In the genomic region with DNA sequence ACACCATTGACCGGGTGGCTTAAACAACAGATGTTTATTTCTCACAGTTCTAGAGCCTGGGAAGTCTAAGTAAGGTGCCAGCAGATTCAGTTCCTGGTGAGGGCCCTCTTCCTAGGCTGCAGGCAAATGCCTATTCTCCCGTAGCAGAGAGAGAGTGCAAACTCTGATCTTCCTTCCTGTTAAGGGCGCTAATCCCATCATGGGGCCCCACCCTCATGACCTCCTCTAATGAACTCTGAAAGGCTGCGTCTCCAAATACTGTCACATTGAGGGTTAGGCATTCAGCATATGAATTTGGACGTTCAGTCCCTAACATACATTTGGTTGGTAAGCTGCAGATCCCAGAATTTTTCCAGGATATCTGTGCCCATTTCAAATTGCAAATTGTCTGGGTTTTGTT, we compare ENCODE assay signal across 19 cellular contexts.
DNase-seq lines count a peak whose midpoint lies in the region; ATAC-seq, FAIRE-seq and TF ChIP-seq lines count a peak whose summit lies in the region.
"Had no signal": no experiment of that assay in that cellular context is flagged by ENCODE, and none has a peak within 500 bp of the region (broad histone marks: within the 10 kb centered on the region; RNA-seq: fewer than 3 reads in every experiment).

No MANE protein-coding gene starts in this region.

- WGBS in HepG2 (ENCODE audit: low lambda C conversion rate) = 100% methylated on average over 4 of the region's 5 CpGs
- 95% methylated on average over 4 of the region's 5 CpGs for WGBS in right lobe of liver (ENCODE audit: insufficient coverage, low coverage, low lambda C conversion rate, missing lambda C conversion rate)

- TF ChIP-seq POLR2A in HepG2 (IDR thresholded peaks at IDR 0.05; ENCODE audit: insufficient read depth in 1 of 2, low read depth in 2 of 2, low read length in 2 of 2) (no peak), right lobe of liver (IDR thresholded peaks at IDR 0.05) (no peak)

- no peaks in the 10 kb centered on the region for H4K20me1 ChIP-seq in HepG2 (ENCODE audit: insufficient read depth, low read length)
- no peaks in the 10 kb centered on the region for H4K20me1 ChIP-seq in MM.1S (ENCODE audit: insufficient read depth, low read length)
- H4K20me1 ChIP-seq: BLaER1 treated with 17β-estradiol and CSF1 and Interleukin-3, amounts not matched to agents 10 nM and 100 nM had no signal

- intact Hi-C loops in HepG2 (cut with micrococcal nuclease; ENCODE audit: unreplicated experiment) (no loop called here), right lobe of liver (cut with DNase I) (no loop called here)

- no peak overlapping the region for H3K4me2 ChIP-seq in HepG2 (ENCODE audit: low read depth, low read length)
- no peak overlapping the region for H3K4me2 ChIP-seq in MM.1S (ENCODE audit: low read depth, low read length)
- H3K4me2 ChIP-seq: A549; BLaER1 treated with 17β-estradiol and CSF1 and Interleukin-3, amounts not matched to agents 10 nM and 100 nM had no signal

- no peaks in the 10 kb centered on the region for H3K4me1 ChIP-seq in HepG2 (ENCODE audit: insufficient read depth, low read length)
- no peaks in the 10 kb centered on the region for H3K4me1 ChIP-seq in right lobe of liver
- H3K4me1 ChIP-seq in MM.1S (ENCODE audit: low read length) = no peaks in the 10 kb centered on the region
- H3K4me1 ChIP-seq: Caco-2 had no signal

- in situ Hi-C loops in HepG2 (cut with HindIII; ENCODE audit: extremely low pct_ligation_motif_present, low pct_unique_long_range_greater_than_20kb) = no loop called here

- H3F3A ChIP-seq in MM.1S (ENCODE audit: insufficient read depth, low read length) = no peaks in the 10 kb centered on the region

- ATAC-seq in HepG2 (no peak), right lobe of liver (no peak)
- ATAC-seq: A549; CD8-positive, alpha-beta T cell had no signal

- no peaks in the 10 kb centered on the region for H3K9me2 ChIP-seq in MM.1S (replicated peaks; ENCODE audit: insufficient read depth, low read length)

- no peak overlapping the region for H3K4me3 ChIP-seq in HepG2 (replicated peaks in 1 of 3; ENCODE audit: insufficient read depth in 1 of 3, low read depth in 2 of 3, low read length in 3 of 3)
- no peak overlapping the region for H3K4me3 ChIP-seq in right lobe of liver
- H3K4me3 ChIP-seq in MM.1S (ENCODE audit: low read length) = no peak overlapping the region
- H3K4me3 ChIP-seq: A549; BLaER1 treated with 17β-estradiol and CSF1 and Interleukin-3, amounts not matched to agents 10 nM and 100 nM had no signal

- BruUV-seq in HepG2 (replicated peaks; lab: Mats Ljungman, UMichigan) = no TSS peak

- H3K36me3 ChIP-seq in HepG2 (replicated peaks in 1 of 2; ENCODE audit: control insufficient read depth in 1 of 2, insufficient read depth in 2 of 2, low read length in 2 of 2) (no peaks in the 10 kb centered on the region), right lobe of liver (no peaks in the 10 kb centered on the region), MM.1S (replicated peaks; ENCODE audit: insufficient read depth, low read length) (no peaks in the 10 kb centered on the region)
- H3K36me3 ChIP-seq: BLaER1 treated with 17β-estradiol and CSF1 and Interleukin-3, amounts not matched to agents 10 nM and 100 nM had no signal

- DNase-seq in DMS79 treated with DMSO at 0.1 percent for 48 hours (lab: John Stamatoyannopoulos, UW) (peak; percentile 73), DMS79 (lab: John Stamatoyannopoulos, UW) (no peak), HepG2 (ENCODE audit: low spot score) (no peak), right lobe of liver (no peak), MM.1S (no peak)
- DNase-seq: AML-193; Caco-2; Calu3; CD4-positive, alpha-beta T cell; CD8-positive, alpha-beta T cell; GF-D8 had no signal

- no peak overlapping the region for H2AFZ ChIP-seq in HepG2 (ENCODE audit: low read length)
- no peak overlapping the region for H2AFZ ChIP-seq in MM.1S (ENCODE audit: low read length)

- no peak for TF ChIP-seq CTCF in HepG2 (CRISPR knock-in tag; IDR thresholded peaks at IDR 0.05)
- TF ChIP-seq CTCF in right lobe of liver (IDR thresholded peaks at IDR 0.05) = no peak
- TF ChIP-seq CTCF in MM.1S (IDR thresholded peaks at IDR 0.05; ENCODE audit: low read length) = no peak

- H3K9ac ChIP-seq in HepG2 (ENCODE audit: insufficient read depth, low read depth, low read length) (no peak overlapping the region), MM.1S (ENCODE audit: low read length) (no peak overlapping the region)
- H3K9ac ChIP-seq: BLaER1 treated with 17β-estradiol and CSF1 and Interleukin-3, amounts not matched to agents 10 nM and 100 nM had no signal

- no peak for FAIRE-seq in HepG2 (lab: Jason Lieb, UNC)
- FAIRE-seq: A549, D721Med, G401.6, GM12891, GM19239 had no signal

- POLR2A ChIA-PET in HepG2 (lab: Yijun Ruan, JAX) = interaction anchor here (0.7 kb wide), 1 partner anchor 1078 kb away, joined by 3 read pairs; no protein-coding TSS in a partner anchor

- CTCF ChIA-PET in HepG2 (lab: Yijun Ruan, JAX; ENCODE audit: low intra/inter-chr PET ratio, low total read pairs) = no interaction called here

- H3K79me2 ChIP-seq in HepG2 (ENCODE audit: insufficient read depth, low read length) (no peaks in the 10 kb centered on the region), MM.1S (ENCODE audit: low read length) (no peaks in the 10 kb centered on the region)

- H3K9me3 ChIP-seq in HepG2 (ENCODE audit: low read length) = no peaks in the 10 kb centered on the region
- no peaks in the 10 kb centered on the region for H3K9me3 ChIP-seq in right lobe of liver
- H3K9me3 ChIP-seq in MM.1S (replicated peaks; ENCODE audit: insufficient read depth, low read length) = no peaks in the 10 kb centered on the region
- H3K9me3 ChIP-seq: A549, Caco-2 had no signal

- TF ChIP-seq EP300 in HepG2 (IDR thresholded peaks at IDR 0.05; ENCODE audit: low read depth in 2 of 2, low read length in 2 of 2) = no peak
- TF ChIP-seq EP300 in HepG2 (CRISPR knock-in tag; IDR thresholded peaks at IDR 0.05; ENCODE audit: borderline replicate concordance) = no peak

- H3K27ac ChIP-seq in HepG2 (ENCODE audit: extremely low read length, insufficient read depth, low read length) = no peak overlapping the region
- H3K27ac ChIP-seq in right lobe of liver = no peak overlapping the region
- no peak overlapping the region for H3K27ac ChIP-seq in MM.1S (ENCODE audit: low read length)
- H3K27ac ChIP-seq: 22Rv1; A549; BLaER1 treated with 17β-estradiol and CSF1 and Interleukin-3, amounts not matched to agents 10 nM and 100 nM; C4-2B had no signal

- H3K27me3 ChIP-seq in HepG2 (ENCODE audit: control insufficient read depth in 1 of 2, insufficient read depth in 2 of 2, low read length in 2 of 2) (no peaks in the 10 kb centered on the region), right lobe of liver (no peaks in the 10 kb centered on the region), MM.1S (replicated peaks; ENCODE audit: insufficient read depth, low read length) (no peaks in the 10 kb centered on the region)
- H3K27me3 ChIP-seq: BLaER1 treated with 17β-estradiol and CSF1 and Interleukin-3, amounts not matched to agents 10 nM and 100 nM had no signal

- no peak for TF ChIP-seq RAD21 in HepG2 (CRISPR knock-in tag; IDR thresholded peaks at IDR 0.05)

TF ChIP-seq in HepG2, 621 proteins besides CTCF, POLR2A, EP300 and RAD21 (continues in another document):
- no peak for TF ChIP-seq ZNF253 (CRISPR knock-in tag; IDR thresholded peaks at IDR 0.05; ENCODE audit: borderline replicate concordance)
- peak; percentile 98 for TF ChIP-seq ZNF264 (CRISPR knock-in tag; IDR thresholded peaks at IDR 0.05)
- TF ChIP-seq, protein P1, sequence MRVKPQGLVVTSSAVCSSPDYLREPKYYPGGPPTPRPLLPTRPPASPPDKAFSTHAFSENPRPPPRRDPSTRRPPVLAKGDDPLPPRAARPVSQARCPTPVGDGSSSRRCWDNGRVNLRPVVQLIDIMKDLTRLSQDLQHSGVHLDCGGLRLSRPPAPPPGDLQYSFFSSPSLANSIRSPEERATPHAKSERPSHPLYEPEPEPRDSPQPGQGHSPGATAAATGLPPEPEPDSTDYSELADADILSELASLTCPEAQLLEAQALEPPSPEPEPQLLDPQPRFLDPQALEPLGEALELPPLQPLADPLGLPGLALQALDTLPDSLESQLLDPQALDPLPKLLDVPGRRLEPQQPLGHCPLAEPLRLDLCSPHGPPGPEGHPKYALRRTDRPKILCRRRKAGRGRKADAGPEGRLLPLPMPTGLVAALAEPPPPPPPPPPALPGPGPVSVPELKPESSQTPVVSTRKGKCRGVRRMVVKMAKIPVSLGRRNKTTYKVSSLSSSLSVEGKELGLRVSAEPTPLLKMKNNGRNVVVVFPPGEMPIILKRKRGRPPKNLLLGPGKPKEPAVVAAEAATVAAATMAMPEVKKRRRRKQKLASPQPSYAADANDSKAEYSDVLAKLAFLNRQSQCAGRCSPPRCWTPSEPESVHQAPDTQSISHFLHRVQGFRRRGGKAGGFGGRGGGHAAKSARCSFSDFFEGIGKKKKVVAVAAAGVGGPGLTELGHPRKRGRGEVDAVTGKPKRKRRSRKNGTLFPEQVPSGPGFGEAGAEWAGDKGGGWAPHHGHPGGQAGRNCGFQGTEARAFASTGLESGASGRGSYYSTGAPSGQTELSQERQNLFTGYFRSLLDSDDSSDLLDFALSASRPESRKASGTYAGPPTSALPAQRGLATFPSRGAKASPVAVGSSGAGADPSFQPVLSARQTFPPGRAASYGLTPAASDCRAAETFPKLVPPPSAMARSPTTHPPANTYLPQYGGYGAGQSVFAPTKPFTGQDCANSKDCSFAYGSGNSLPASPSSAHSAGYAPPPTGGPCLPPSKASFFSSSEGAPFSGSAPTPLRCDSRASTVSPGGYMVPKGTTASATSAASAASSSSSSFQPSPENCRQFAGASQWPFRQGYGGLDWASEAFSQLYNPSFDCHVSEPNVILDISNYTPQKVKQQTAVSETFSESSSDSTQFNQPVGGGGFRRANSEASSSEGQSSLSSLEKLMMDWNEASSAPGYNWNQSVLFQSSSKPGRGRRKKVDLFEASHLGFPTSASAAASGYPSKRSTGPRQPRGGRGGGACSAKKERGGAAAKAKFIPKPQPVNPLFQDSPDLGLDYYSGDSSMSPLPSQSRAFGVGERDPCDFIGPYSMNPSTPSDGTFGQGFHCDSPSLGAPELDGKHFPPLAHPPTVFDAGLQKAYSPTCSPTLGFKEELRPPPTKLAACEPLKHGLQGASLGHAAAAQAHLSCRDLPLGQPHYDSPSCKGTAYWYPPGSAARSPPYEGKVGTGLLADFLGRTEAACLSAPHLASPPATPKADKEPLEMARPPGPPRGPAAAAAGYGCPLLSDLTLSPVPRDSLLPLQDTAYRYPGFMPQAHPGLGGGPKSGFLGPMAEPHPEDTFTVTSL (CRISPR knock-in tag; IDR thresholded peaks at IDR 0.05; ENCODE audit: borderline replicate concordance) = no peak
- no peak for TF ChIP-seq BRF2 (CRISPR knock-in tag; IDR thresholded peaks at IDR 0.05)
- no peak for TF ChIP-seq KLF16 (CRISPR knock-in tag; IDR thresholded peaks at IDR 0.05)
